ENCODE assay signal across 7 cellular contexts in the genomic region with DNA sequence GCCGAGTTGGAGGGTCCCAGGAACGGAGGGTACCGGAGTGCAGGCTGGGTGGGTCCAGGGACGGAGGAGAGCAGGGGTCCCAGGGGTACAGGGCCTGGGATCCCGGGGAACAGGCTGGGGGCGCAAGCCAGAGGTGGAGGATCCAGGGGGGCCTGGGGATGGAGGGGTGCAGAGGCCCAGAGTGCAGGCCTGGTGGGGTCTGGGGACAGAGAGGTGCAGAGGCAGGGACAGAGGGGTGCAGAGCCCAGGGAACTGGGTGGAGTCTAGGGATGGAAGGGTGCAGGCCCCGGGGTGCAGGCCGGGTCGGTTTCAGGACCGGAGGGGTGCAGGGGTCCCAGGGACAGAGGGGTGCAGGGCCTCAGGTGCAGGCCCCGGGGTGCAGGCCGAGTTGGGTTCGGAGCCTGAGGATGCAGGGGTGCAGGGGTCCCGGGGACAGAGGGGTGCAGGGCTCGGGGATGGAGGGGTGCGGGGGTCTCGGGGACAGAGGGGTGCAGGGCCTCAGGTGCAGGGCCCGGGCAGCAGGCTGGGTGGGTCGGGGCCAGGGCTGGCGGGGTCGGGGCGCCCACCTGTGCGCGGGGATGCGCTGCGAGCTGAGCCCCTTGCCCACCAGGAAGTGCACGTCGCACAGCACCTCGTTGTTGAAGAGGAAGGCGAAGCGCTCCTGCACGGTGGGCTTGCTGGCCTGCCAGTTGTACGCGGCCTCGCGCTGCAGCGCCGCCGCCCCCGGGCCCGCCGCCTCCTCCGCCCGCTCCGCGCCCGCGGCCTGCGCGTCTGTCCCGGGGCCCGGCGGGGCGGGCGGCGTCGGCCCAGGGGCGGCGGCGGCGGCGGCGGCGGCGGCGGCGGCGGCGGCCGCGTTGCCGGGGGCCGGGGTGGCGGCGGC. TPM values are rescaled to one million over a fixed set of nuclear protein-coding genes. Genes with fewer than 3 reads are reported as not detected.
DNase-seq lines count a peak whose midpoint lies in the region; ATAC-seq, FAIRE-seq and TF ChIP-seq lines count a peak whose summit lies in the region.

No MANE protein-coding gene starts in this region.

- no peaks in the 10 kb centered on the region for H3K79me2 ChIP-seq in OCI-LY1 (ENCODE audit: insufficient read depth, low read length)
- H3K79me2 ChIP-seq in HepG2 (ENCODE audit: insufficient read depth, low read length) = peaks cover 2% of the 10 kb centered on the region

- TF ChIP-seq EP300 in HepG2 (IDR thresholded peaks at IDR 0.05; ENCODE audit: low read depth in 2 of 2, low read length in 2 of 2) (no peak), HepG2 (CRISPR knock-in tag; IDR thresholded peaks at IDR 0.05; ENCODE audit: borderline replicate concordance) (no peak)

- H3K27me3 ChIP-seq in OCI-LY1 (ENCODE audit: insufficient read depth, low read length) (no peaks in the 10 kb centered on the region), bronchial epithelial cell (ENCODE audit: control insufficient read depth, insufficient read depth, low read length) (no peaks in the 10 kb centered on the region), HepG2 (ENCODE audit: control insufficient read depth in 1 of 2, insufficient read depth in 2 of 2, low read length in 2 of 2) (no peaks in the 10 kb centered on the region), thymus (ENCODE audit: control insufficient read depth, insufficient read depth) (no peaks in the 10 kb centered on the region)

- TF ChIP-seq RAD21 in HepG2 (CRISPR knock-in tag; IDR thresholded peaks at IDR 0.05) = no peak

- H3K27ac ChIP-seq in OCI-LY1 (ENCODE audit: low read depth, low read length, poor library complexity, severe bottlenecking) = no peak overlapping the region
- H3K27ac ChIP-seq in HepG2 (ENCODE audit: extremely low read length, insufficient read depth, low read length) = no peak overlapping the region
- H3K27ac ChIP-seq in thymus (ENCODE audit: low read depth) = peak overlapping the region; percentile 74

- ATAC-seq in HepG2 = peak; percentile 13
- no peak for ATAC-seq in HG02798 (IDR thresholded peaks at IDR 0.05; ENCODE audit: poor library complexity, unreplicated experiment)

- H3K9me2 ChIP-seq in OCI-LY1 (ENCODE audit: low read depth, low read length) = no peaks in the 10 kb centered on the region

- H3K9ac ChIP-seq in OCI-LY1 (ENCODE audit: low read length) = peak overlapping the region; percentile 68
- H3K9ac ChIP-seq in HepG2 (ENCODE audit: insufficient read depth, low read depth, low read length) = peak overlapping the region; percentile 67; the same call in 1 of the 2 replicates

- POLR2A ChIA-PET in HepG2 (lab: Yijun Ruan, JAX) = no interaction called here

- intact Hi-C loops in HepG2 (cut with micrococcal nuclease; ENCODE audit: unreplicated experiment) = loop anchor here (1.0 to 10.0 kb wide), 2 partner anchors 54 to 140 kb away; a partner anchor contains a TSS

- 43% methylated on average over 15 of the region's 75 CpGs for WGBS in HepG2 (ENCODE audit: low lambda C conversion rate)
- WGBS in thymus = 15% methylated on average over 75 of the region's 75 CpGs

- TF ChIP-seq POLR2A in HepG2 (IDR thresholded peaks at IDR 0.05; ENCODE audit: insufficient read depth in 1 of 2, low read depth in 2 of 2, low read length in 2 of 2) = no peak

- TF ChIP-seq CTCF in GM12875 (IDR thresholded peaks at IDR 0.05; ENCODE audit: borderline replicate concordance, insufficient read depth, low read depth, low read length) = no peak
- no peak for TF ChIP-seq CTCF in OCI-LY1 (IDR thresholded peaks at IDR 0.05; ENCODE audit: low read length)
- TF ChIP-seq CTCF in bronchial epithelial cell (IDR thresholded peaks at IDR 0.05; ENCODE audit: insufficient read depth, low read length, severe bottlenecking) = no peak
- TF ChIP-seq CTCF in HepG2 (CRISPR knock-in tag; IDR thresholded peaks at IDR 0.05) = no peak

- H3F3A ChIP-seq in OCI-LY1 (ENCODE audit: insufficient read depth, low read length) = no peaks in the 10 kb centered on the region

- BruUV-seq in HepG2 (replicated peaks; lab: Mats Ljungman, UMichigan) = no TSS peak

- H3K9me3 ChIP-seq in OCI-LY1 (ENCODE audit: low read length) = no peaks in the 10 kb centered on the region
- H3K9me3 ChIP-seq in HepG2 (ENCODE audit: low read length) = no peaks in the 10 kb centered on the region
- peaks cover 2% of the 10 kb centered on the region for H3K9me3 ChIP-seq in thymus (ENCODE audit: control insufficient read depth)

- CTCF ChIA-PET in HepG2 (lab: Yijun Ruan, JAX; ENCODE audit: low intra/inter-chr PET ratio, low total read pairs) = no interaction called here

- H2AFZ ChIP-seq in OCI-LY1 (ENCODE audit: low read length) = no peak overlapping the region
- H2AFZ ChIP-seq in HepG2 (ENCODE audit: low read length) = no peak overlapping the region

- H3K4me3 ChIP-seq in GM12875 (ENCODE audit: low read depth, low read length) (peak overlapping the region; percentile 74), OCI-LY1 (ENCODE audit: low read depth, low read length, poor library complexity, severe bottlenecking) (peak overlapping the region; percentile 71), bronchial epithelial cell (ENCODE audit: low read depth, low read length) (peak overlapping the region; percentile 85), HepG2 (replicated peaks in 1 of 3; ENCODE audit: insufficient read depth in 1 of 3, low read depth in 2 of 3, low read length in 3 of 3) (peak overlapping the region; percentile 67 to 88 (median 78)), thymus (ENCODE audit: low read length) (peak overlapping the region; percentile 82)

- H3K4me2 ChIP-seq in OCI-LY1 (ENCODE audit: low read length) = peak overlapping the region; percentile 78
- H3K4me2 ChIP-seq in HepG2 (ENCODE audit: low read depth, low read length) = peak overlapping the region; percentile 80

- H4K20me1 ChIP-seq in OCI-LY1 (ENCODE audit: insufficient read depth, low read length) (no peaks in the 10 kb centered on the region), HepG2 (ENCODE audit: insufficient read depth, low read length) (peaks cover 2% of the 10 kb centered on the region; the same call in 1 of the 2 replicates)

- H3K4me1 ChIP-seq in OCI-LY1 (ENCODE audit: insufficient read depth, low read length, severe bottlenecking) (peaks cover 14% of the 10 kb centered on the region), HepG2 (ENCODE audit: insufficient read depth, low read length) (peaks cover 23% of the 10 kb centered on the region), thymus (ENCODE audit: control insufficient read depth, insufficient read depth, low read length) (peaks cover 8% of the 10 kb centered on the region)

- H3K36me3 ChIP-seq in OCI-LY1 (ENCODE audit: insufficient read depth, low read length) = no peaks in the 10 kb centered on the region
- peaks cover 4% of the 10 kb centered on the region for H3K36me3 ChIP-seq in bronchial epithelial cell (ENCODE audit: control insufficient read depth, insufficient read depth, low read length)
- H3K36me3 ChIP-seq in HepG2 (replicated peaks in 1 of 2; ENCODE audit: control insufficient read depth in 1 of 2, insufficient read depth in 2 of 2, low read length in 2 of 2) = no peaks in the 10 kb centered on the region
- peaks cover 18% of the 10 kb centered on the region for H3K36me3 ChIP-seq in thymus (ENCODE audit: control insufficient read depth, insufficient read depth)

- in situ Hi-C loops in HepG2 (cut with HindIII; ENCODE audit: extremely low pct_ligation_motif_present, low pct_unique_long_range_greater_than_20kb) = no loop called here

- no peak for FAIRE-seq in bronchial epithelial cell (lab: Jason Lieb, UNC)
- FAIRE-seq in HepG2 (lab: Jason Lieb, UNC) = no peak

- no peak for DNase-seq in bronchial epithelial cell (ENCODE audit: low read depth)
- no peak for DNase-seq in HepG2 (ENCODE audit: low spot score)
- DNase-seq in DMS153 treated with DMSO at 0.1 percent for 48 hours (lab: John Stamatoyannopoulos, UW; ENCODE audit: unreplicated experiment) = no peak

RNA-seq across cellular contexts. Expression of a gene that starts 0.5 kb away (rescaled TPM):
- total RNA-seq in bronchial epithelial cell (23.2 and 30.6 TPM in 2 replicates), HepG2 (2016; rRNA removed; fragmentation: Illumina TruSeq; extraction: Trizol) (28.1 and 30.9 TPM in 2 replicates)
- 33.3 and 38.0 TPM in 2 replicates for total RNA-seq in HepG2 (2016; cell fraction: cytosol; rRNA removed; fragmentation: Illumina TruSeq; extraction: Trizol; ENCODE audit: low read depth)
- 26.7 and 27.1 TPM in 2 replicates for total RNA-seq in HepG2 (2016; cell fraction: insoluble cytoplasmic fraction; rRNA removed; fragmentation: Illumina TruSeq; extraction: Trizol)
- total RNA-seq in HepG2 (2016; cell fraction: membrane; rRNA removed; fragmentation: Illumina TruSeq; extraction: Trizol) = 73.7 and 74.9 TPM in 2 replicates
- total RNA-seq in HepG2 (2016; cell fraction: nucleus; rRNA removed; fragmentation: Illumina TruSeq; extraction: Trizol) = 18.7 and 18.8 TPM in 2 replicates
- polyA plus RNA-seq in HepG2 (2011; rRNA removed) (45.3 and 45.6 TPM in 2 replicates), thymus (36.9 TPM)
- polyA plus RNA-seq in HepG2 (2011; cell fraction: cytosol; rRNA removed) = 23.9 and 43.2 TPM in 2 replicates
- polyA plus RNA-seq in HepG2 (2011; cell fraction: nucleus; rRNA removed) = 43.1 and 48.6 TPM in 2 replicates
- polyA plus RNA-seq in HepG2 (2012) = 46.5 and 49.0 TPM in 2 replicates
- 74.0 and 79.4 TPM in 2 replicates for polyA plus RNA-seq in HepG2 (2016; cell fraction: cytosol; fragmentation: Illumina TruSeq; extraction: Trizol; ENCODE audit: low read depth)
- 39.4 and 51.6 TPM in 2 replicates for polyA plus RNA-seq in HepG2 (2016; cell fraction: insoluble cytoplasmic fraction; fragmentation: Illumina TruSeq; extraction: Trizol; ENCODE audit: low read depth)
- polyA plus RNA-seq in HepG2 (2016; cell fraction: membrane; fragmentation: Illumina TruSeq; extraction: Trizol; ENCODE audit: low read depth) = 106 and 123 TPM in 2 replicates
- 43.6 and 45.5 TPM in 2 replicates for polyA plus RNA-seq in HepG2 (2016; cell fraction: nucleus; fragmentation: Illumina TruSeq; extraction: Trizol; ENCODE audit: insufficient read depth, low read depth)
- 32.8 and 55.6 TPM in 2 replicates for polyA minus RNA-seq in HepG2 (2011; rRNA and poly(A)+ RNA removed; ENCODE audit: low replicate concordance)
- polyA minus RNA-seq in HepG2 (2011; cell fraction: cytosol; rRNA and poly(A)+ RNA removed) = 39.1 and 43.2 TPM in 2 replicates
- polyA minus RNA-seq in HepG2 (2011; cell fraction: nucleus; rRNA and poly(A)+ RNA removed) = 10.3 and 12.1 TPM in 2 replicates

RNA-seq across cellular contexts. Expression of a gene that starts 36.1 kb away (rescaled TPM):
- total RNA-seq in bronchial epithelial cell (251 and 1,002 TPM in 2 replicates), HepG2 (2016; rRNA removed; fragmentation: Illumina TruSeq; extraction: Trizol) (35.5 and 44.9 TPM in 2 replicates)
- total RNA-seq in HepG2 (2016; cell fraction: cytosol; rRNA removed; fragmentation: Illumina TruSeq; extraction: Trizol; ENCODE audit: low read depth) = 52.3 and 57.0 TPM in 2 replicates
- 30.7 and 45.2 TPM in 2 replicates for total RNA-seq in HepG2 (2016; cell fraction: insoluble cytoplasmic fraction; rRNA removed; fragmentation: Illumina TruSeq; extraction: Trizol)
- 90.7 and 98.8 TPM in 2 replicates for total RNA-seq in HepG2 (2016; cell fraction: membrane; rRNA removed; fragmentation: Illumina TruSeq; extraction: Trizol)
- total RNA-seq in HepG2 (2016; cell fraction: nucleus; rRNA removed; fragmentation: Illumina TruSeq; extraction: Trizol) = 29.7 and 31.4 TPM in 2 replicates
- polyA plus RNA-seq in HepG2 (2011; rRNA removed) (112 and 129 TPM in 2 replicates), thymus (97.9 TPM)
- 75.6 and 125 TPM in 2 replicates for polyA plus RNA-seq in HepG2 (2011; cell fraction: cytosol; rRNA removed)
- polyA plus RNA-seq in HepG2 (2011; cell fraction: nucleus; rRNA removed) = 253 and 307 TPM in 2 replicates
- polyA plus RNA-seq in HepG2 (2012) = 68.1 and 73.6 TPM in 2 replicates
- 65.6 and 66.5 TPM in 2 replicates for polyA plus RNA-seq in HepG2 (2016; cell fraction: cytosol; fragmentation: Illumina TruSeq; extraction: Trizol; ENCODE audit: low read depth)
- polyA plus RNA-seq in HepG2 (2016; cell fraction: insoluble cytoplasmic fraction; fragmentation: Illumina TruSeq; extraction: Trizol; ENCODE audit: low read depth) = 34.0 and 45.2 TPM in 2 replicates
- polyA plus RNA-seq in HepG2 (2016; cell fraction: membrane; fragmentation: Illumina TruSeq; extraction: Trizol; ENCODE audit: low read depth) = 77.4 and 85.7 TPM in 2 replicates
- 73.2 and 74.3 TPM in 2 replicates for polyA plus RNA-seq in HepG2 (2016; cell fraction: nucleus; fragmentation: Illumina TruSeq; extraction: Trizol; ENCODE audit: insufficient read depth, low read depth)
- 79.7 and 204 TPM in 2 replicates for polyA minus RNA-seq in HepG2 (2011; rRNA and poly(A)+ RNA removed; ENCODE audit: low replicate concordance)
- 99.9 and 101 TPM in 2 replicates for polyA minus RNA-seq in HepG2 (2011; cell fraction: cytosol; rRNA and poly(A)+ RNA removed)
- polyA minus RNA-seq in HepG2 (2011; cell fraction: nucleus; rRNA and poly(A)+ RNA removed) = 40.2 and 51.7 TPM in 2 replicates
